16 cellular contexts compared by ENCODE assay signal in genomic region chr20:36785308-36785707, GRCh38. TPM values are rescaled to one million over a fixed set of nuclear protein-coding genes. Genes with fewer than 3 reads are reported as not detected.
DNase-seq lines count a peak whose midpoint lies in the region; ATAC-seq and TF ChIP-seq lines count a peak whose summit lies in the region.
"Had no signal": no experiment of that assay in that cellular context is flagged by ENCODE, and none has a peak within 500 bp of the region (broad histone marks: within the 10 kb centered on the region; RNA-seq: fewer than 3 reads in every experiment).

No MANE protein-coding gene starts in this region.

- H3K9me3 ChIP-seq in cardiac muscle cell (ENCODE audit: low read depth) (no peaks in the 10 kb centered on the region), AG04450 (ENCODE audit: control insufficient read depth, insufficient read depth, low read length) (no peaks in the 10 kb centered on the region)
- H3K9me3 ChIP-seq: A549, BLaER1 had no signal

- peak overlapping the region; percentile 30 for H3K27ac ChIP-seq in cardiac muscle cell
- H3K27ac ChIP-seq in AG04450 (ENCODE audit: low read depth, low read length) = peak overlapping the region; percentile 21
- peak overlapping the region; percentile 28 for H3K27ac ChIP-seq in RWPE1
- H3K27ac ChIP-seq: 22Rv1, A549, BLaER1 had no signal

- no peaks in the 10 kb centered on the region for H3K36me3 ChIP-seq in cardiac muscle cell

- intact Hi-C loops in Right ventricle myocardium superior (cut with DNase I) = no loop called here

- DNase-seq in cardiac muscle cell (ENCODE audit: low read depth in 1 of 2, low spot score in 1 of 2) = no peak
- DNase-seq in Right ventricle myocardium superior = no peak
- no peak for DNase-seq in AG04450 (ENCODE audit: low read depth, low spot score)
- DNase-seq in RWPE1 (ENCODE audit: low spot score) = no peak
- DNase-seq in iPS-NIHi7 (ENCODE audit: extremely low spot score) = peak; percentile 3
- no peak for DNase-seq in kidney tubule cell (ENCODE audit: low spot score)
- DNase-seq: CD4-positive, alpha-beta memory T cell; DMS79 treated with DMSO at 0.1 percent for 48 hours; GF-D8; GOT3; H9 had no signal

- ATAC-seq in Right ventricle myocardium superior (ENCODE audit: poor library complexity) (no peak), GM21423 (IDR thresholded peaks at IDR 0.05; ENCODE audit: unreplicated experiment) (no peak), HG03520 (IDR thresholded peaks at IDR 0.05; ENCODE audit: unreplicated experiment) (no peak)
- ATAC-seq: A549 had no signal

- TF ChIP-seq CTCF in cardiac muscle cell (IDR thresholded peaks at IDR 0.05; ENCODE audit: low read depth, low read length) = no peak
- TF ChIP-seq CTCF in AG04450 (IDR thresholded peaks at IDR 0.05; ENCODE audit: low read depth, low read length) = 0 out of 2 replicates have a peak, but pooled peaks have one; percentile 18
- TF ChIP-seq CTCF in RWPE1 (conservative IDR thresholded peaks at IDR 0.05; ENCODE audit: low read depth) = no peak

- CTCF ChIA-PET in AG04450 (lab: Charles Lee) (no interaction called here), RWPE1 (lab: Yijun Ruan, JAX) (interaction anchor here (1.2 to 1.3 kb wide), 2 partner anchors 10 to 12 kb away, joined by 4 to 5 read pairs; partner anchors contain the start of gene DSN1)

- POLR2A ChIA-PET in AG04450 (lab: Yijun Ruan, JAX) = no interaction called here
- POLR2A ChIA-PET in RWPE1 (lab: Yijun Ruan, JAX; ENCODE audit: low non-redundant PET) = no interaction called here

- H3K27me3 ChIP-seq in cardiac muscle cell = no peaks in the 10 kb centered on the region
- no peaks in the 10 kb centered on the region for H3K27me3 ChIP-seq in AG04450 (ENCODE audit: control insufficient read depth, insufficient read depth, low read length)
- H3K27me3 ChIP-seq: BLaER1 had no signal

- H3K4me3 ChIP-seq in cardiac muscle cell (no peak overlapping the region), AG04450 (ENCODE audit: low read depth, low read length) (no peak overlapping the region)
- H3K4me3 ChIP-seq: A549, BLaER1 had no signal

- H3K4me1 ChIP-seq in cardiac muscle cell (ENCODE audit: low read depth) = peaks cover 5% of the 10 kb centered on the region
- H3K4me1 ChIP-seq: A549, BLaER1 had no signal

RNA-seq across cellular contexts. Expression of gene DSN1, which starts 11.7 kb away (rescaled TPM):
- total RNA-seq in cardiac muscle cell (10.2 and 13.7 TPM in 2 replicates), Right ventricle myocardium superior (3.5 TPM)
- polyA plus RNA-seq in cardiac muscle cell (12.4 and 18.6 TPM in 2 replicates), AG04450 (2011; rRNA removed) (6.0 and 8.7 TPM in 2 replicates)
- 2.9 and 4.2 TPM in 2 replicates for polyA minus RNA-seq in AG04450 (2011; rRNA and poly(A)+ RNA removed)

RNA-seq across cellular contexts. Expression of gene NDRG3, which starts 39.4 kb away (rescaled TPM):
- total RNA-seq in cardiac muscle cell (29.1 and 31.1 TPM in 2 replicates), Right ventricle myocardium superior (27.5 TPM)
- polyA plus RNA-seq in cardiac muscle cell (43.4 and 58.7 TPM in 2 replicates), AG04450 (2011; rRNA removed) (39.5 and 39.8 TPM in 2 replicates)
- polyA minus RNA-seq in AG04450 (2011; rRNA and poly(A)+ RNA removed) = 38.2 and 41.4 TPM in 2 replicates
